20 cellular contexts compared by ENCODE assay signal in the genomic region with DNA sequence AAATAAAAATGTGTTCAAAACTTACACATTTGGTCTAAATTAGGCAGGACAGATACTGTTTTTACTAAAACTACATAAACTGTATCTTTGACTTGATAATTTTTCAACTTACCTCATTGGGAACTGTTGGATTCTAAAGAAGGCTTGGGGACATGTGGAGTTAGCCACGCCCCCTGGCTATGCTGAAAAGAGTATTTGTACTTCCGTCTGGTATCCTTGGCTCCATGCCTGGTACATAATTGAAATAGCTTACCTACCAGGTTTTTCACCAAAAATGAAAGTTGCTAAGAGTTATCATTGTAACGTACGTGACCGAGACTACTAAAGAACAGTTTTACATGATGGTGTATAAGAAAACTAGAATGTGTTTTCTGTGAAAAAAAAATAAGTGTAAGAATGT.
DNase-seq lines count a peak whose midpoint lies in the region; ATAC-seq, FAIRE-seq and TF ChIP-seq lines count a peak whose summit lies in the region.
"Had no signal": no experiment of that assay in that cellular context is flagged by ENCODE, and none has a peak within 500 bp of the region (broad histone marks: within the 10 kb centered on the region; RNA-seq: fewer than 3 reads in every experiment).

No MANE protein-coding gene starts in this region.

- DNase-seq in right lobe of liver (peak in 2 of 3 donors; percentile 53 to 62), HepG2 (ENCODE audit: low spot score) (no peak), RWPE1 (ENCODE audit: low spot score) (peak; percentile 11), glomerular visceral epithelial cell (ENCODE audit: extremely low spot score) (peak; percentile 37), urothelium cell line (ENCODE audit: low spot score) (peak; percentile 56), CD14-positive monocyte (ENCODE audit: low spot score) (no peak), HK-2 (ENCODE audit: unreplicated experiment) (no peak)
- DNase-seq: activated gamma-delta T cell treated with Interleukin-2 at 50 U/mL for 16 hours; cerebellar nuclear complex; effector memory CD8-positive, alpha-beta T cell; head of caudate nucleus; NCI-H1694 treated with DMSO at 0.1 percent for 48 hours; NCI-H345; right cardiac atrium; T-helper 1 cell had no signal

- H3K36me3 Mint-ChIP-seq in CD14-positive monocyte = no peaks in the 10 kb centered on the region
- H3K36me3 Mint-ChIP-seq: stimulated activated memory B cell treated with anti-CD40 and anti-IgM and Interleukin-4, amounts not matched to agents 10 μg/mL and 1 μg/mL and 100 μg/mL, for 72 hours had no signal

- H3K36me3 ChIP-seq in right lobe of liver = no peaks in the 10 kb centered on the region
- no peaks in the 10 kb centered on the region for H3K36me3 ChIP-seq in HepG2 (replicated peaks in 1 of 2; ENCODE audit: control insufficient read depth in 1 of 2, insufficient read depth in 2 of 2, low read length in 2 of 2)
- H3K36me3 ChIP-seq: thoracic aorta had no signal

- intact Hi-C loops in right lobe of liver (cut with DNase I) (no loop called here), HepG2 (cut with micrococcal nuclease; ENCODE audit: unreplicated experiment) (no loop called here), CD14-positive monocyte (cut with micrococcal nuclease) (no loop called here)

- H3K27ac ChIP-seq in right lobe of liver (no peak overlapping the region), HepG2 (ENCODE audit: extremely low read length, insufficient read depth, low read length) (no peak overlapping the region), RWPE1 (no peak overlapping the region)
- H3K27ac ChIP-seq: thoracic aorta had no signal

- CTCF ChIA-PET in HepG2 (lab: Yijun Ruan, JAX; ENCODE audit: low intra/inter-chr PET ratio, low total read pairs) (no interaction called here), RWPE1 (lab: Yijun Ruan, JAX) (no interaction called here)

- H3K9me3 ChIP-seq in right lobe of liver (no peaks in the 10 kb centered on the region), HepG2 (ENCODE audit: low read length) (peaks cover 15% of the 10 kb centered on the region; the same call in 1 of the 2 replicates)
- H3K9me3 ChIP-seq: thoracic aorta had no signal

- H3K4me1 Mint-ChIP-seq in CD14-positive monocyte = no peaks in the 10 kb centered on the region
- H3K4me1 Mint-ChIP-seq: stimulated activated memory B cell treated with anti-CD40 and anti-IgM and Interleukin-4, amounts not matched to agents 10 μg/mL and 1 μg/mL and 100 μg/mL, for 72 hours had no signal

- peaks cover 0 to 9% (median 0%) of the 10 kb centered on the region in 4 donors for H3K4me1 ChIP-seq in right lobe of liver
- no peaks in the 10 kb centered on the region for H3K4me1 ChIP-seq in HepG2 (ENCODE audit: insufficient read depth, low read length)

- H4K20me1 ChIP-seq in HepG2 (ENCODE audit: insufficient read depth, low read length) = no peaks in the 10 kb centered on the region

- H3K4me3 ChIP-seq in right lobe of liver = no peak overlapping the region
- H3K4me3 ChIP-seq in HepG2 (replicated peaks in 1 of 3; ENCODE audit: insufficient read depth in 1 of 3, low read depth in 2 of 3, low read length in 3 of 3) = no peak overlapping the region
- H3K4me3 ChIP-seq: thoracic aorta had no signal

- WGBS in right lobe of liver (ENCODE audit: insufficient coverage, low coverage, low lambda C conversion rate, missing lambda C conversion rate) = 13% methylated on average over 5 of the region's 5 CpGs
- WGBS in HepG2 (ENCODE audit: low lambda C conversion rate) = 54% methylated on average over 5 of the region's 5 CpGs

- H2AFZ ChIP-seq in HepG2 (ENCODE audit: low read length) = no peak overlapping the region

- no TSS peak for BruUV-seq in HepG2 (replicated peaks; lab: Mats Ljungman, UMichigan)

- no peaks in the 10 kb centered on the region for H3K27me3 Mint-ChIP-seq in CD14-positive monocyte (ENCODE audit: low read depth in 3 of 3)
- H3K27me3 Mint-ChIP-seq: effector memory CD8-positive, alpha-beta T cell; stimulated activated memory B cell treated with anti-CD40 and anti-IgM and Interleukin-4, amounts not matched to agents 10 μg/mL and 1 μg/mL and 100 μg/mL, for 72 hours had no signal

- no peak overlapping the region for H3K4me3 Mint-ChIP-seq in CD14-positive monocyte
- H3K4me3 Mint-ChIP-seq: effector memory CD8-positive, alpha-beta T cell; stimulated activated memory B cell treated with anti-CD40 and anti-IgM and Interleukin-4, amounts not matched to agents 10 μg/mL and 1 μg/mL and 100 μg/mL, for 72 hours had no signal

- no peak overlapping the region for H3K9ac ChIP-seq in HepG2 (ENCODE audit: insufficient read depth, low read depth, low read length)

- H3K4me2 ChIP-seq in HepG2 (ENCODE audit: low read depth, low read length) = no peak overlapping the region

- H3K27ac Mint-ChIP-seq in CD14-positive monocyte = no peak overlapping the region
- H3K27ac Mint-ChIP-seq: effector memory CD8-positive, alpha-beta T cell; stimulated activated memory B cell treated with anti-CD40 and anti-IgM and Interleukin-4, amounts not matched to agents 10 μg/mL and 1 μg/mL and 100 μg/mL, for 72 hours had no signal

- no peak for TF ChIP-seq RAD21 in HepG2 (CRISPR knock-in tag; IDR thresholded peaks at IDR 0.05)

- ATAC-seq in right lobe of liver = peak; percentile 38 to 91 (median 74)
- ATAC-seq in HepG2 = no peak
- ATAC-seq in HG02763 (IDR thresholded peaks at IDR 0.05; ENCODE audit: unreplicated experiment) = no peak
- ATAC-seq: effector memory CD8-positive, alpha-beta T cell; right cardiac atrium; Right ventricle myocardium inferior; stimulated activated memory B cell treated with anti-CD40 and anti-IgM and Interleukin-4, amounts not matched to agents 10 μg/mL and 1 μg/mL and 100 μg/mL, for 72 hours had no signal

- POLR2A ChIA-PET in HepG2 (lab: Yijun Ruan, JAX) (no interaction called here), RWPE1 (lab: Yijun Ruan, JAX; ENCODE audit: low non-redundant PET) (no interaction called here)

- TF ChIP-seq POLR2A in right lobe of liver (IDR thresholded peaks at IDR 0.05) = no peak
- no peak for TF ChIP-seq POLR2A in HepG2 (IDR thresholded peaks at IDR 0.05; ENCODE audit: insufficient read depth in 1 of 2, low read depth in 2 of 2, low read length in 2 of 2)

- in situ Hi-C loops in HepG2 (cut with HindIII; ENCODE audit: extremely low pct_ligation_motif_present, low pct_unique_long_range_greater_than_20kb) = no loop called here

- TF ChIP-seq CTCF in right lobe of liver (IDR thresholded peaks at IDR 0.05) (no peak), HepG2 (CRISPR knock-in tag; IDR thresholded peaks at IDR 0.05) (no peak), RWPE1 (conservative IDR thresholded peaks at IDR 0.05; ENCODE audit: low read depth) (no peak), CD14-positive monocyte (IDR thresholded peaks at IDR 0.05) (no peak)

- peaks cover 3 to 26% (median 12%) of the 10 kb centered on the region in 7 donors for H3K9me3 Mint-ChIP-seq in CD14-positive monocyte

- no peaks in the 10 kb centered on the region for H3K79me2 ChIP-seq in HepG2 (ENCODE audit: insufficient read depth, low read length)

- no peaks in the 10 kb centered on the region for H3K27me3 ChIP-seq in right lobe of liver
- H3K27me3 ChIP-seq in HepG2 (ENCODE audit: control insufficient read depth in 1 of 2, insufficient read depth in 2 of 2, low read length in 2 of 2) = no peaks in the 10 kb centered on the region

- TF ChIP-seq EP300 in HepG2 (IDR thresholded peaks at IDR 0.05; ENCODE audit: low read depth in 2 of 2, low read length in 2 of 2) (no peak), HepG2 (CRISPR knock-in tag; IDR thresholded peaks at IDR 0.05; ENCODE audit: borderline replicate concordance) (no peak)

- no peak for FAIRE-seq in HepG2 (lab: Jason Lieb, UNC)
- peak; percentile 56 for FAIRE-seq in urothelium cell line (lab: Jason Lieb, UNC)
- FAIRE-seq: H1 had no signal

TF ChIP-seq in HepG2, 621 proteins besides CTCF, POLR2A, EP300 and RAD21:
- TF ChIP-seq ZBTB10 (CRISPR knock-in tag; IDR thresholded peaks at IDR 0.05; ENCODE audit: borderline replicate concordance) (no peak), JUNB (CRISPR knock-in tag; IDR thresholded peaks at IDR 0.05; ENCODE audit: borderline replicate concordance) (no peak), HNRNPH1 (optimal IDR thresholded peaks at IDR 0.05; ENCODE audit: low read depth, low read length) (no peak), ZMAT3 (CRISPR knock-in tag; conservative IDR thresholded peaks at IDR 0.05) (no peak)
- TF ChIP-seq, protein P1, sequence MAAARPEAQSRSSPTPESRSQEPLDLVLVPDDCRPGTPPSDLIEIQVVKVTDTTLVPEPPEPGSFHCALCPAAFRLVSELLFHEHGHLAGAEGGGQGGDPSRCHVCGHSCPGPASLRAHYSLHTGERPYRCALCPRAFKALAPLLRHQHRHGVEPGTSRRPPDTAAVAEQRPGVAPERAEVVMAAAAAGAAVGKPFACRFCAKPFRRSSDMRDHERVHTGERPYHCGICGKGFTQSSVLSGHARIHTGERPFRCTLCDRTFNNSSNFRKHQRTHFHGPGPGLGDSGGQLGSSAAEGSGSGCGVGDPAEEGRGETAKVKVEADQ (CRISPR knock-in tag; IDR thresholded peaks at IDR 0.05; ENCODE audit: borderline replicate concordance) = no peak

Comparison
In these comparisons a context has a peak if more than half of its experiments do, and no peak if none do; other contexts are left out.
1. ATAC-seq: peak in right lobe of liver (4 of 4); none in HepG2 (single experiment) and HG02763 (single experiment).
2. DNase-seq: peak in right lobe of liver (2 of 3), RWPE1 (single experiment), glomerular visceral epithelial cell (single experiment) and urothelium cell line (single experiment); none in HepG2 (single experiment), CD14-positive monocyte (single experiment) and HK-2 (single experiment).